ENCODE assay signal across 9 cellular contexts in genomic region chr2:158723921-158724802, GRCh38.
DNase-seq lines count a peak whose midpoint lies in the region; ATAC-seq and TF ChIP-seq lines count a peak whose summit lies in the region.
"Had no signal": no experiment of that assay in that cellular context is flagged by ENCODE, and none has a peak within 500 bp of the region (broad histone marks: within the 10 kb centered on the region; RNA-seq: fewer than 3 reads in every experiment).

No MANE protein-coding gene starts in this region.

- no peaks in the 10 kb centered on the region for H3K36me3 ChIP-seq in OCI-LY7 (ENCODE audit: insufficient read depth, low read length)

- no peak overlapping the region for H3K4me2 ChIP-seq in OCI-LY7 (ENCODE audit: low read length)

- intact Hi-C loops in OCI-LY7 (cut with micrococcal nuclease; ENCODE audit: unreplicated experiment) = no loop called here
- intact Hi-C loops in activated T-helper 2 cell treated with anti-CD3 and anti-CD28 coated beads, Interferon-gamma antibody, Interleukin-2, Interleukin-4, amounts not matched to agents 10 μg/mL and 5 μg/mL and 100 μg/mL, durations not matched to agents 14 hours and 24 hours and 36 hours (cut with micrococcal nuclease) = no loop called here

- no peak for ATAC-seq in natural killer cell treated with Interleukin-12 subunit alpha and Interleukin-12 subunit beta and Interleukin-15 and Interleukin-18, amount 100 ng/mL, for 72 hours
- no peak for ATAC-seq in HG03039 (IDR thresholded peaks at IDR 0.05; ENCODE audit: unreplicated experiment)
- ATAC-seq: stimulated activated naive CD8-positive, alpha-beta T cell treated with anti-CD3 and anti-CD28 coated beads, Interleukin-15, amount 100 ng/mL, for 72 hours had no signal

- TF ChIP-seq CTCF in OCI-LY7 (conservative IDR thresholded peaks at IDR 0.05; ENCODE audit: low read length) = peak; percentile 60; the same call in 1 of the 2 replicates
- peak; percentile 13 for TF ChIP-seq CTCF in fibroblast of mammary gland (conservative IDR thresholded peaks at IDR 0.05; ENCODE audit: control insufficient read depth, insufficient read depth, low read depth, low read length)

- H3K9me2 ChIP-seq in OCI-LY7 (ENCODE audit: insufficient read depth, low read length) = no peaks in the 10 kb centered on the region

- H2AFZ ChIP-seq in OCI-LY7 (ENCODE audit: low read length) = no peak overlapping the region

- no TSS peak for BruUV-seq in OCI-LY7 (replicated peaks; lab: Mats Ljungman, UMichigan)

- POLR2A ChIA-PET in OCI-LY7 (lab: Charles Lee) = interaction anchor here (1.1 kb wide), 1 partner anchor 20 kb away, joined by 3 read pairs; no protein-coding TSS in a partner anchor

- H3K9me3 Mint-ChIP-seq in natural killer cell treated with Interleukin-12 subunit alpha and Interleukin-12 subunit beta and Interleukin-15 and Interleukin-18, amount 100 ng/mL, for 72 hours = no peaks in the 10 kb centered on the region
- H3K9me3 Mint-ChIP-seq in activated T-helper 2 cell treated with anti-CD3 and anti-CD28 coated beads, Interferon-gamma antibody, Interleukin-2, Interleukin-4, amounts not matched to agents 10 μg/mL and 5 μg/mL and 100 μg/mL, durations not matched to agents 14 hours and 24 hours and 36 hours = no peaks in the 10 kb centered on the region
- H3K9me3 Mint-ChIP-seq: stimulated activated naive CD8-positive, alpha-beta T cell treated with anti-CD3 and anti-CD28 coated beads, Interleukin-15, amount 100 ng/mL, for 72 hours had no signal

- no peak overlapping the region for H3K4me3 ChIP-seq in OCI-LY7 (ENCODE audit: low read depth, low read length, poor library complexity, severe bottlenecking)
- H3K4me3 ChIP-seq in fibroblast of mammary gland (ENCODE audit: control insufficient read depth, low read depth, low read length) = no peak overlapping the region

- peaks cover 8 to 9% of the 10 kb centered on the region in 2 donors for H3K27me3 Mint-ChIP-seq in natural killer cell treated with Interleukin-12 subunit alpha and Interleukin-12 subunit beta and Interleukin-15 and Interleukin-18, amount 100 ng/mL, for 72 hours
- H3K27me3 Mint-ChIP-seq in activated T-helper 2 cell treated with anti-CD3 and anti-CD28 coated beads, Interferon-gamma antibody, Interleukin-2, Interleukin-4, amounts not matched to agents 10 μg/mL and 5 μg/mL and 100 μg/mL, durations not matched to agents 14 hours and 24 hours and 36 hours (ENCODE audit: low read depth) = no peaks in the 10 kb centered on the region
- H3K27me3 Mint-ChIP-seq: stimulated activated naive CD8-positive, alpha-beta T cell treated with anti-CD3 and anti-CD28 coated beads, Interleukin-15, amount 100 ng/mL, for 72 hours had no signal

- no peaks in the 10 kb centered on the region for H4K20me1 ChIP-seq in OCI-LY7 (ENCODE audit: insufficient read depth, low read length)

- H3K4me1 ChIP-seq in OCI-LY7 (ENCODE audit: insufficient read depth, low read length, poor library complexity, severe bottlenecking) = no peaks in the 10 kb centered on the region

- no peaks in the 10 kb centered on the region for H3K79me2 ChIP-seq in OCI-LY7 (ENCODE audit: insufficient read depth, low read depth, low read length)

- CTCF ChIA-PET in OCI-LY7 (lab: Charles Lee; ENCODE audit: unreplicated experiment) = no interaction called here

- H3K27ac Mint-ChIP-seq in natural killer cell treated with Interleukin-12 subunit alpha and Interleukin-12 subunit beta and Interleukin-15 and Interleukin-18, amount 100 ng/mL, for 72 hours = peak overlapping the region in 1 of 2 donors; percentile 28
- H3K27ac Mint-ChIP-seq in activated T-helper 2 cell treated with anti-CD3 and anti-CD28 coated beads, Interferon-gamma antibody, Interleukin-2, Interleukin-4, amounts not matched to agents 10 μg/mL and 5 μg/mL and 100 μg/mL, durations not matched to agents 14 hours and 24 hours and 36 hours = no peak overlapping the region

- H3K27ac ChIP-seq in OCI-LY7 (ENCODE audit: low read depth, low read length, poor library complexity, severe bottlenecking) (no peak overlapping the region), temporal lobe (ENCODE audit: low read depth, low read length) (peak overlapping the region; percentile 86)

- peak; percentile 46 to 69 for DNase-seq in NCI-H524 (lab: John Stamatoyannopoulos, UW)
- no peak for DNase-seq in NCI-H524 treated with DMSO at 0.1 percent for 48 hours (lab: John Stamatoyannopoulos, UW)
- DNase-seq in OCI-LY7 (ENCODE audit: low spot score) = no peak
- DNase-seq in fibroblast of mammary gland (ENCODE audit: low read depth) = no peak
- no peak for DNase-seq in natural killer cell treated with Interleukin-12 subunit alpha and Interleukin-12 subunit beta and Interleukin-15 and Interleukin-18, amount 100 ng/mL, for 72 hours (ENCODE audit: low spot score)
- DNase-seq in activated T-helper 2 cell treated with anti-CD3 and anti-CD28 coated beads, Interferon-gamma antibody, Interleukin-2, Interleukin-4, amounts not matched to agents 10 μg/mL and 5 μg/mL and 100 μg/mL, durations not matched to agents 14 hours and 24 hours and 36 hours (ENCODE audit: low spot score) = no peak
- DNase-seq: stimulated activated naive CD8-positive, alpha-beta T cell treated with anti-CD3 and anti-CD28 coated beads, Interleukin-15, amount 100 ng/mL, for 72 hours had no signal

- peaks cover 0 to 2% of the 10 kb centered on the region in 2 donors for H3K4me1 Mint-ChIP-seq in natural killer cell treated with Interleukin-12 subunit alpha and Interleukin-12 subunit beta and Interleukin-15 and Interleukin-18, amount 100 ng/mL, for 72 hours (ENCODE audit: low read depth in 2 of 2)
- no peaks in the 10 kb centered on the region for H3K4me1 Mint-ChIP-seq in activated T-helper 2 cell treated with anti-CD3 and anti-CD28 coated beads, Interferon-gamma antibody, Interleukin-2, Interleukin-4, amounts not matched to agents 10 μg/mL and 5 μg/mL and 100 μg/mL, durations not matched to agents 14 hours and 24 hours and 36 hours (ENCODE audit: low read depth)
- H3K4me1 Mint-ChIP-seq: stimulated activated naive CD8-positive, alpha-beta T cell treated with anti-CD3 and anti-CD28 coated beads, Interleukin-15, amount 100 ng/mL, for 72 hours had no signal

- no peaks in the 10 kb centered on the region for H3K9me3 ChIP-seq in OCI-LY7 (ENCODE audit: low read length)

- H3K4me3 Mint-ChIP-seq in natural killer cell treated with Interleukin-12 subunit alpha and Interleukin-12 subunit beta and Interleukin-15 and Interleukin-18, amount 100 ng/mL, for 72 hours = no peak overlapping the region
- no peak overlapping the region for H3K4me3 Mint-ChIP-seq in activated T-helper 2 cell treated with anti-CD3 and anti-CD28 coated beads, Interferon-gamma antibody, Interleukin-2, Interleukin-4, amounts not matched to agents 10 μg/mL and 5 μg/mL and 100 μg/mL, durations not matched to agents 14 hours and 24 hours and 36 hours (ENCODE audit: low read depth)
- H3K4me3 Mint-ChIP-seq: stimulated activated naive CD8-positive, alpha-beta T cell treated with anti-CD3 and anti-CD28 coated beads, Interleukin-15, amount 100 ng/mL, for 72 hours had no signal

- H3K36me3 Mint-ChIP-seq in natural killer cell treated with Interleukin-12 subunit alpha and Interleukin-12 subunit beta and Interleukin-15 and Interleukin-18, amount 100 ng/mL, for 72 hours = no peaks in the 10 kb centered on the region
- no peaks in the 10 kb centered on the region for H3K36me3 Mint-ChIP-seq in activated T-helper 2 cell treated with anti-CD3 and anti-CD28 coated beads, Interferon-gamma antibody, Interleukin-2, Interleukin-4, amounts not matched to agents 10 μg/mL and 5 μg/mL and 100 μg/mL, durations not matched to agents 14 hours and 24 hours and 36 hours (ENCODE audit: low read depth)

Comparison
In these comparisons a context has a peak if more than half of its experiments do, and no peak if none do; other contexts are left out.
1. DNase-seq: peak in NCI-H524 (2 of 2); none in NCI-H524 treated with DMSO at 0.1 percent for 48 hours (single experiment), OCI-LY7 (single experiment), fibroblast of mammary gland (single experiment), natural killer cell treated with Interleukin-12 subunit alpha and Interleukin-12 subunit beta and Interleukin-15 and Interleukin-18, amount 100 ng/mL, for 72 hours (single experiment) and activated T-helper 2 cell treated with anti-CD3 and anti-CD28 coated beads, Interferon-gamma antibody, Interleukin-2, Interleukin-4, amounts not matched to agents 10 μg/mL and 5 μg/mL and 100 μg/mL, durations not matched to agents 14 hours and 24 hours and 36 hours (single experiment).